In the genomic region with DNA sequence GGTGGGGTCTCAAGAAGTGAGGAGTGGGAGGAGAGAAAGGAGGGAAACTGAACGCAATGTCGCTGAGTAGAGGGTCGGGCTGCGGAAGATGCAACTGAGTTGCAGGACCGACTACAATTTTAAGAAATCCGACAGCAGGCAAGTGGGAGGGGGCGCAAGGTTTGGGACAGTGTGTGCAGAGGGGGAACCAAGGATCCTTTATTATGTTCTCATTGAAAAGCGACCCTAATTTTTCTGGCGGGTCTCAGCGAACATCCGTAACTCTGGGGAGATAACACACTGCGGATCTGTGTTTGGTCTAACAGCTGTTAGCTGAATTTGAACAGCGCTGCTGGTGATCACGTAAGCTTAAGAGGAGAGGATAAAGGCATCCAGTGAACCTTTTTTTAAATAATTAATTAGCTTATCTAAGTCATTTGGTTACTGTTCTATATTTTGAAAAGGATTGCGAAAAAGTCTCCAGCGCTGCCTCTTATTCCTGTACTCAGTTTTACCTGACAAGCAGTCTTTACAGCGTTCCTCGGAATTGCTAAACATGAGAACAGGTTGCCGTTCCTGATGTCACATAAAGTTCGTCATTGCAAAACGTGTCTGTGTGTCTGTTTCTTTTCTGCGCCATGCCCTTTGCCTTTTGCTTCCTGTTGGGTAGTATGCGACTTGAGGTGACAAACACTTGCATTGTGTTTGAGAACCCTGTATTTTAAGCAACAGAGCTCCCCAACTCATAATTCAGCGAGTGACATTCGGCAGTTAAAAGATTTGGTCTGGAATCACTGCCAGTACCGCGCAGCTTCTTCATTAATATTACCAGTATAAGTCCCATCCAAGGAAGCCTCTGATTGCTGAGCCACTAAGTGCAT, we compare ENCODE assay signal across 22 cellular contexts. TPM values are rescaled to one million over a fixed set of nuclear protein-coding genes. Genes with fewer than 3 reads are reported as not detected.
DNase-seq lines count a peak whose midpoint lies in the region; ATAC-seq and TF ChIP-seq lines count a peak whose summit lies in the region.
"Had no signal": no experiment of that assay in that cellular context is flagged by ENCODE, and none has a peak within 500 bp of the region (broad histone marks: within the 10 kb centered on the region; RNA-seq: fewer than 3 reads in every experiment).

No MANE protein-coding gene starts in this region.

- CTCF ChIA-PET in HEK293T (lab: Yijun Ruan, JAX): no interaction called here

- TF ChIP-seq POLR2A in breast epithelium (IDR thresholded peaks at IDR 0.05): no peak

- H3K4ac ChIP-seq in H9 (ENCODE audit: low read depth, low read length): no peak overlapping the region

- H3K36me3 Mint-ChIP-seq in H9 (ENCODE audit: insufficient read depth in 1 of 3, low read depth in 3 of 3) (peaks cover 0 to 5% (median 0%) of the 10 kb centered on the region in 3 experiments; a peak in 2 of 7 replicates), brain (no peaks in the 10 kb centered on the region)

- peaks cover 50 to 72% of the 10 kb centered on the region in 2 experiments for H3K4me1 Mint-ChIP-seq in H9
- H3K4me1 Mint-ChIP-seq in brain: peaks cover 43% of the 10 kb centered on the region

- H3K27me3 Mint-ChIP-seq in H9 (ENCODE audit: low read depth) (peaks cover 57% of the 10 kb centered on the region), brain (peaks cover 91% of the 10 kb centered on the region)

- H2BK20ac ChIP-seq in H9 (ENCODE audit: low read depth, low read length, poor library complexity, severe bottlenecking): no peak overlapping the region

- no peak overlapping the region for H3K9ac ChIP-seq in H9 (ENCODE audit: extremely low read depth, insufficient read length, low read length)
- H3K9ac ChIP-seq in iPS-15b (ENCODE audit: low read depth, low read length): no peak overlapping the region

- no peak overlapping the region for H2AFZ ChIP-seq in H9 (ENCODE audit: low read length)

- no peak overlapping the region for H3K23ac ChIP-seq in H9 (ENCODE audit: insufficient read length, low read depth, low read length)

- H3K18ac ChIP-seq in H9 (ENCODE audit: insufficient read length, low read depth, low read length): no peak overlapping the region

- no peaks in the 10 kb centered on the region for H3K79me2 ChIP-seq in H9 (ENCODE audit: insufficient read depth, low read length)

- POLR2A ChIA-PET in HEK293T (lab: Yijun Ruan, JAX): no interaction called here

- H3K4me3 Mint-ChIP-seq in H9: peak overlapping the region; percentile 73 to 82
- H3K4me3 Mint-ChIP-seq in brain: peak overlapping the region; percentile 82 to 89 (median 85)

- intact Hi-C loops in breast epithelium (cut with DNase I; ENCODE audit: low total_unique reads): no loop called here

- WGBS in H9 (ENCODE audit: extremely low coverage, insufficient read length, low lambda C conversion rate): no CpG with 5 or more reads among the region's 27 CpGs

- H3K4me3 ChIP-seq in iPS-15b (ENCODE audit: low read depth, low read length) (peak overlapping the region; percentile 52), breast epithelium (peak overlapping the region in 1 of 3 donors; percentile 49)

- no peak overlapping the region for H4K5ac ChIP-seq in H9 (ENCODE audit: insufficient read length, low read depth, low read length)

- peak overlapping the region in 1 of 3 experiments; percentile 69; a peak in 3 of 7 replicates for H3K27ac Mint-ChIP-seq in H9
- peak overlapping the region in 3 of 5 experiments; percentile 64 to 93 (median 72) for H3K27ac Mint-ChIP-seq in brain
- H3K27ac Mint-ChIP-seq: activated T-helper 2 cell treated with anti-CD3 and anti-CD28 coated beads, Interferon-gamma antibody, Interleukin-2, Interleukin-4, amounts not matched to agents 10 μg/mL and 5 μg/mL and 100 μg/mL, durations not matched to agents 14 hours and 24 hours and 36 hours had no signal

- H3K36me3 ChIP-seq in iPS-15b (ENCODE audit: control insufficient read depth, insufficient read depth, low read length) (no peaks in the 10 kb centered on the region), breast epithelium (no peaks in the 10 kb centered on the region)

- no peak overlapping the region for H3K56ac ChIP-seq in H9 (ENCODE audit: insufficient read length, low read depth, low read length)

- no peaks in the 10 kb centered on the region for H4K20me1 ChIP-seq in H9 (ENCODE audit: control insufficient read depth, insufficient read depth, insufficient read length)

- H3K27me3 ChIP-seq in H9 (ENCODE audit: insufficient read depth, low read length) (peaks cover 31% of the 10 kb centered on the region), iPS-15b (ENCODE audit: control insufficient read depth, insufficient read depth, low read length) (peaks cover 34% of the 10 kb centered on the region), breast epithelium (peaks cover 0 to 91% of the 10 kb centered on the region in 2 donors)

- H3K9me3 Mint-ChIP-seq in H9 (peaks cover 0 to 6% of the 10 kb centered on the region in 2 experiments; a peak in 1 of 5 replicates), brain (peaks cover 0 to 6% (median 0%) of the 10 kb centered on the region in 5 experiments)
- H3K9me3 Mint-ChIP-seq: activated T-helper 2 cell treated with anti-CD3 and anti-CD28 coated beads, Interferon-gamma antibody, Interleukin-2, Interleukin-4, amounts not matched to agents 10 μg/mL and 5 μg/mL and 100 μg/mL, durations not matched to agents 14 hours and 24 hours and 36 hours had no signal

- no peak overlapping the region for H3T11ph ChIP-seq in H9 (ENCODE audit: low read length)

- DNase-seq in H9: peak; percentile 57
- DNase-seq in retina: peak; percentile 47
- DNase-seq in breast epithelium (ENCODE audit: low spot score in 2 of 2): no peak
- DNase-seq in HEK293T (ENCODE audit: extremely low spot score): no peak
- DNase-seq: activated CD4-positive, alpha-beta T cell treated with anti-CD3 and anti-CD28 coated beads for 1 hour; amniotic stem cell; cerebellar nuclear complex; hippocampal formation; left colon; NCI-H69; PC-3; stimulated activated CD4-positive, alpha-beta T cell treated with anti-CD3 and anti-CD28 coated beads, Interleukin-2, amount 100 ng/mL, for 48 hours; T1000 had no signal

- H2BK120ac ChIP-seq in H9 (ENCODE audit: low read depth, low read length, poor library complexity, severe bottlenecking): no peak overlapping the region

- H3K23me2 ChIP-seq in H9 (ENCODE audit: insufficient read length, low read depth, low read length, poor library complexity, severe bottlenecking): peaks cover 22% of the 10 kb centered on the region

- no peaks in the 10 kb centered on the region for H3K79me1 ChIP-seq in H9 (ENCODE audit: insufficient read depth, low read depth, low read length, poor library complexity, severe bottlenecking)

- H3K4me1 ChIP-seq in H9 (ENCODE audit: insufficient read depth, low read length) (no peaks in the 10 kb centered on the region), iPS-15b (ENCODE audit: control insufficient read depth, insufficient read depth, low read length) (peaks cover 13% of the 10 kb centered on the region), breast epithelium (no peaks in the 10 kb centered on the region)

- H3K14ac ChIP-seq in H9 (ENCODE audit: insufficient read depth, low read length): no peak overlapping the region

- no peak overlapping the region for H2AK5ac ChIP-seq in H9 (ENCODE audit: insufficient read length, low read length)

- no peak overlapping the region for H2BK12ac ChIP-seq in H9 (ENCODE audit: insufficient read length, low read depth, low read length)

- H3K27ac ChIP-seq in H9 (ENCODE audit: insufficient read length, low read depth, low read length) (no peak overlapping the region), breast epithelium (no peak overlapping the region)

- H2BK15ac ChIP-seq in H9 (ENCODE audit: low read depth, low read length): no peak overlapping the region

- H2BK5ac ChIP-seq in H9 (ENCODE audit: insufficient read length, low read length): no peak overlapping the region

- H3K9me3 ChIP-seq in H9 (ENCODE audit: control insufficient read depth, low read depth, low read length) (no peaks in the 10 kb centered on the region), iPS-15b (ENCODE audit: control insufficient read depth, insufficient read depth, low read length) (no peaks in the 10 kb centered on the region), breast epithelium (no peaks in the 10 kb centered on the region)

- ATAC-seq in HG02973 (IDR thresholded peaks at IDR 0.05; ENCODE audit: unreplicated experiment) (no peak), GM18520 (IDR thresholded peaks at IDR 0.05; ENCODE audit: unreplicated experiment) (no peak)
- ATAC-seq: left colon, PC-3 had no signal

- no peak overlapping the region for H4K91ac ChIP-seq in H9 (ENCODE audit: insufficient read length, low read depth, low read length)

- TF ChIP-seq CTCF in H9 (conservative IDR thresholded peaks at IDR 0.05) (no peak), brain (conservative IDR thresholded peaks at IDR 0.05) (no peak), breast epithelium (IDR thresholded peaks at IDR 0.05) (no peak)

- H4K8ac ChIP-seq in H9 (replicated peaks; ENCODE audit: insufficient read length, low read depth, low read length): no peak overlapping the region

- peak overlapping the region; percentile 72 for H3K4me2 ChIP-seq in H9 (ENCODE audit: insufficient read depth, insufficient read length, low read length)

TF ChIP-seq in HEK293T, 16 proteins besides CTCF, POLR2A, EP300 and RAD21:
- TF ChIP-seq NFRKB (IDR thresholded peaks at IDR 0.05): no peak
- TF ChIP-seq FOXA1 (IDR thresholded peaks at IDR 0.05): no peak
- no peak for TF ChIP-seq BHLHE40 (IDR thresholded peaks at IDR 0.05; ENCODE audit: borderline replicate concordance)
- TF ChIP-seq, protein P1, sequence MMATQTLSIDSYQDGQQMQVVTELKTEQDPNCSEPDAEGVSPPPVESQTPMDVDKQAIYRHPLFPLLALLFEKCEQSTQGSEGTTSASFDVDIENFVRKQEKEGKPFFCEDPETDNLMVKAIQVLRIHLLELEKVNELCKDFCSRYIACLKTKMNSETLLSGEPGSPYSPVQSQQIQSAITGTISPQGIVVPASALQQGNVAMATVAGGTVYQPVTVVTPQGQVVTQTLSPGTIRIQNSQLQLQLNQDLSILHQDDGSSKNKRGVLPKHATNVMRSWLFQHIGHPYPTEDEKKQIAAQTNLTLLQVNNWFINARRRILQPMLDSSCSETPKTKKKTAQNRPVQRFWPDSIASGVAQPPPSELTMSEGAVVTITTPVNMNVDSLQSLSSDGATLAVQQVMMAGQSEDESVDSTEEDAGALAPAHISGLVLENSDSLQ (IDR thresholded peaks at IDR 0.05): no peak

RNA-seq across cellular contexts. Expression of a gene that starts 1.3 kb away (rescaled TPM):
- total RNA-seq in H9 (2021): 1.3 and 1.5 TPM in 2 replicates
- polyA plus RNA-seq in brain (ENCODE audit: insufficient read depth, low read depth, low replicate concordance): 0.07 TPM
- not detected for total RNA-seq in breast epithelium
- total RNA-seq: activated T-helper 2 cell treated with anti-CD3 and anti-CD28 coated beads, Interferon-gamma antibody, Interleukin-2, Interleukin-4, amounts not matched to agents 10 μg/mL and 5 μg/mL and 100 μg/mL, durations not matched to agents 14 hours and 24 hours and 36 hours; G401; left colon; mucosa of gallbladder; omental fat pad; SK-MEL-5 had no signal

Comparison
In these comparisons a context has a peak if more than half of its experiments do, and no peak if none do; other contexts are left out.
1. DNase-seq: peak in H9 (single experiment) and retina (single experiment); none in breast epithelium (0 of 2) and HEK293T (single experiment).